ENCODE assay signal across 21 cellular contexts in the genomic region with DNA sequence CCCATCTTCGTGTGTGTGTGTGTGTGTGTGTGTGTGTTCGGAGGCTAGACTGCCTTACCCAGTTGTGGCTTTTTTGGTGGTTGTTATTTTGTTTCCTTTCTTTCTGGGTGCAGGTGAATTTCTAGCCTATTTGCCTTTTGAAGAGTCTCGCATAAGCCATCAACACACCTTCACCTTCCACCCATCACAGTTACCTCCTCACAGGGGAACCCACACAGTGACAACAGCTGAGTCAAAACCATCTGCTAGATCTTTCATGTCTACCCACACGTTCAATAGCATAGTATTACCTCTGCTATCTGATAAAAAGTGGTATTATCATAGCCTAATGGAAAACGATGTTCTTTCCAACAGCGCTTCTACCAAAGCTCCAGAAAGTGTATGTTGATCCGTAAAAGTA.
A peak's percentile ranks its signal among the peaks of the same experiment; 100 is the strongest.
DNase-seq lines count a peak whose midpoint lies in the region; ATAC-seq, FAIRE-seq and TF ChIP-seq lines count a peak whose summit lies in the region.
"Had no signal": no experiment of that assay in that cellular context is flagged by ENCODE, and none has a peak within 500 bp of the region (broad histone marks: within the 10 kb centered on the region; RNA-seq: fewer than 3 reads in every experiment).

No MANE protein-coding gene starts in this region.

- DNase-seq in H54 (ENCODE audit: insufficient read length, low spot score) (no peak), caudate nucleus (lab: John Stamatoyannopoulos, UW) (peak in 13 of 61 donors; percentile 1 to 80 (median 23)), chondrocyte (ENCODE audit: low spot score) (no peak), KBM-7 (no peak)
- DNase-seq: 8988T; ACHN; Caco-2; Calu3; CD4-positive, alpha-beta T cell; CD8-positive, alpha-beta T cell; DMS79 treated with DMSO at 0.1 percent for 48 hours; GF-D8 had no signal

- no peak overlapping the region for H3K4me3 Mint-ChIP-seq in chondrocyte (ENCODE audit: unreplicated experiment)
- H3K4me3 Mint-ChIP-seq: B cell; CD4-positive, alpha-beta T cell; CD8-positive, alpha-beta T cell had no signal

- H3K4me1 Mint-ChIP-seq in chondrocyte (ENCODE audit: low read depth): peaks cover 67% of the 10 kb centered on the region
- H3K4me1 Mint-ChIP-seq: B cell had no signal

- H3K27ac Mint-ChIP-seq in chondrocyte (ENCODE audit: unreplicated experiment): no peak overlapping the region
- H3K27ac Mint-ChIP-seq: B cell; CD4-positive, alpha-beta T cell; CD8-positive, alpha-beta T cell had no signal

- H3K9me3 Mint-ChIP-seq in chondrocyte (ENCODE audit: low read depth): peaks cover 3% of the 10 kb centered on the region
- H3K9me3 Mint-ChIP-seq: CD8-positive, alpha-beta T cell had no signal

- peak; percentile 41 for FAIRE-seq in H54 (lab: Jason Lieb, UNC)
- FAIRE-seq: A204.1, D721Med, G401.6, GM12891, GM19239 had no signal

- no peak for ATAC-seq in HG02840 (IDR thresholded peaks at IDR 0.05; ENCODE audit: low FRiP score, unreplicated experiment)
- ATAC-seq: CD8-positive, alpha-beta T cell had no signal

- TF ChIP-seq POLR2A in H54 (IDR thresholded peaks at IDR 0.05; ENCODE audit: low read depth, low read length): no peak

- peaks cover 3% of the 10 kb centered on the region for H3K36me3 Mint-ChIP-seq in chondrocyte (ENCODE audit: low read depth)
- H3K36me3 Mint-ChIP-seq: CD8-positive, alpha-beta T cell had no signal

- H3K27ac ChIP-seq in caudate nucleus (ENCODE audit: low read depth, low read length): peak overlapping the region; percentile 58
- H3K27ac ChIP-seq: BLaER1 treated with 17β-estradiol and CSF1 and Interleukin-3, amounts not matched to agents 10 nM and 100 nM; C4-2B had no signal

- in situ Hi-C loops in KBM-7 (cut with MboI; ENCODE audit: low pct_unique_long_range_greater_than_20kb, low sequenced_read_pairs): no loop called here

- TF ChIP-seq CTCF in chondrocyte (IDR thresholded peaks at IDR 0.05): no peak

- no peaks in the 10 kb centered on the region for H3K27me3 Mint-ChIP-seq in chondrocyte (ENCODE audit: low read depth)
- H3K27me3 Mint-ChIP-seq: B cell had no signal
